ENCODE assay signal across 27 cellular contexts in genomic region chr18:9021458-9021857, GRCh38.
"Had no signal": no experiment of that assay in that cellular context is flagged by ENCODE, and none has a peak within 500 bp of the region (broad histone marks: within the 10 kb centered on the region; RNA-seq: fewer than 3 reads in every experiment).

No MANE protein-coding gene starts in this region.

- H3K9me3 ChIP-seq: stomach, suprapubic skin, testis, thoracic aorta, thyroid gland, tibial artery, tibial nerve, transverse colon, upper lobe of left lung, upper lobe of right lung, vagina had no signal

- FAIRE-seq: urothelium cell line had no signal

- DNase-seq: stimulated activated CD4-positive, alpha-beta T cell treated with anti-CD3 and anti-CD28 coated beads, Interleukin-2, amount 100 ng/mL, for 48 hours; stimulated activated CD4-positive, alpha-beta T cell treated with anti-CD3 and anti-CD28 coated beads, Interleukin-4, amount 100 ng/mL, for 1 hour; stimulated activated CD4-positive, alpha-beta T cell treated with anti-CD3 and anti-CD28 coated beads, Interleukin-4, amount 100 ng/mL, for 24 hours; stimulated activated CD4-positive, alpha-beta T cell treated with anti-CD3 and anti-CD28 coated beads, Interleukin-4, amount 100 ng/mL, for 4 hours; stimulated activated CD8-positive, alpha-beta memory T cell treated with anti-CD3 and anti-CD28 coated beads, Interleukin-4, amount 100 ng/mL, for 48 hours; stimulated activated naive B cell treated with anti-CD40 and anti-IgM and Interleukin-4, amounts not matched to agents 10 μg/mL and 1 μg/mL and 100 μg/mL, for 72 hours; stimulated activated naive CD4-positive, alpha-beta T cell; stimulated activated naive CD4-positive, alpha-beta T cell treated with Interleukin-2 at 50 U/mL for 16 hours; stimulated activated naive CD8-positive, alpha-beta T cell treated with anti-CD3 and anti-CD28 coated beads, Interleukin-15, amount 100 ng/mL, for 72 hours; stimulated activated naive CD8-positive, alpha-beta T cell treated with anti-CD3 and anti-CD28 coated beads, Interleukin-15, Interleukin-2, amounts not matched to agents 100 U/mL and 50 U/mL, for 24 hours; stomach; substantia nigra; testis; thyroid gland; tibial artery; transverse colon; trophoblast cell; upper lobe of left lung; upper lobe of right lung; uterus had no signal

- H3K36me3 ChIP-seq: stomach, suprapubic skin, thoracic aorta, thyroid gland, tibial artery, tibial nerve, transverse colon, upper lobe of left lung, upper lobe of right lung, uterus, vagina had no signal

- H3K4me3 ChIP-seq: stomach, suprapubic skin, testis, thoracic aorta, thyroid gland, tibial artery, tibial nerve, transverse colon, upper lobe of left lung, upper lobe of right lung, uterus, vagina had no signal

- H3K27me3 ChIP-seq: stomach, suprapubic skin, testis, thyroid gland, tibial artery, tibial nerve, transverse colon, upper lobe of left lung, upper lobe of right lung, uterus, vagina had no signal

- ATAC-seq: stimulated activated effector memory CD8-positive, alpha-beta T cell treated with anti-CD3 and anti-CD28 coated beads, Interleukin-12 subunit alpha, Interleukin-12 subunit beta, amount 100 ng/mL, for 72 hours; stimulated activated memory B cell treated with anti-CD40 and anti-IgM and Interleukin-4, amounts not matched to agents 10 μg/mL and 1 μg/mL and 100 μg/mL, for 72 hours; stimulated activated naive B cell treated with anti-CD40 and anti-IgM and Interleukin-4, amounts not matched to agents 10 μg/mL and 1 μg/mL and 100 μg/mL, for 72 hours; stimulated activated naive CD8-positive, alpha-beta T cell treated with anti-CD3 and anti-CD28 coated beads, Interleukin-15, amount 100 ng/mL, for 72 hours; stimulated activated naive CD8-positive, alpha-beta T cell treated with anti-CD3 and anti-CD28 coated beads, Interleukin-15, Interleukin-2, amounts not matched to agents 100 U/mL and 50 U/mL, for 24 hours; upper lobe of right lung had no signal

- H3K27ac ChIP-seq: stomach, suprapubic skin, testis, thoracic aorta, thyroid gland, tibial artery, tibial nerve, transverse colon, upper lobe of left lung, upper lobe of right lung, uterus, vagina had no signal
